13 cellular contexts compared by ENCODE assay signal in the genomic region with DNA sequence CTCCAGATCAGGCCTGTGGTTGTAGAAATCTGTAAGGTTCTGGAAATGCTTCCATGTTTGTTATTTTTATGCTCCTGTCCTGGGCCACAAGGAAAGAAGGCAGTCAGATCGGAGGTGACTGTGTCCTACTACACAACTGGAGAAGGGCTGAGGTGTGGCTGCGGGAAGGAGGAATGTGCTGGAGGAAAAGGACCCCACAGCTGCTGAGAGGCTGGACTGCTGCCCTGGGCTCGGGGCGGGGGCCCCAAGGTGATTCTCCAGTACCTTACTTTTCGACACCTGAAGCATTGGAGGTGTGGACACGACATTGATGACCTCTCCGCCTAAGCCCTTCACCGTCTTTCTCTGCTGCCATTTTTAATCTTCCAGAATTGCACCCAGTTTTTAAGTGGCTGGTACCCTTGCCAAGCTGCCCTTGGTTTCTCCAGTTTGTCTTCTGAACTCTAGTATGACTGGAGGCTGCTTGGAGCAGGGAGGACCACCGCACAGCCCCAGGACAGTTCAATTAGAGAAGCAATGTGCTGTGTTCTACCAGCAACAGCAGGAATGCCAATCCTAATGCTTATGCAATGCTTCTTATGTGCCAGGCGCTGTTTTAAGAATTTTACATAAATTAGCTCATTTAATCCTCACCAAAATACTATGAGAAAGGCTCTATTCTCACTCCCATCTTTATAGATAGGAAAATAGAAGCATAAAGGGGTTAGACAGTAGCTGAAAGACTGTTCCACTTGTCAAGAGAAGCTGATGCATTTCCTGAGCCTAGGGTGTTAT. TPM values are rescaled to one million over a fixed set of nuclear protein-coding genes. Genes with fewer than 3 reads are reported as not detected.
DNase-seq lines count a peak whose midpoint lies in the region; ATAC-seq and TF ChIP-seq lines count a peak whose summit lies in the region.
"Had no signal": no experiment of that assay in that cellular context is flagged by ENCODE, and none has a peak within 500 bp of the region (broad histone marks: within the 10 kb centered on the region; RNA-seq: fewer than 3 reads in every experiment).

No MANE protein-coding gene starts in this region.

- no peak for TF ChIP-seq CTCF in left ventricle myocardium inferior (IDR thresholded peaks at IDR 0.05; ENCODE audit: borderline replicate concordance)

- no peak for ATAC-seq in right cardiac atrium
- ATAC-seq: CD8-positive, alpha-beta T cell; natural killer cell treated with Interleukin-12 subunit alpha and Interleukin-12 subunit beta and Interleukin-15 and Interleukin-18, amount 100 ng/mL, for 72 hours had no signal

- H3K9me3 ChIP-seq in left ventricle myocardium inferior (replicated peaks) (no peaks in the 10 kb centered on the region), right cardiac atrium (ENCODE audit: control insufficient read depth, low read length) (peaks cover 4% of the 10 kb centered on the region), ectodermal cell (ENCODE audit: control insufficient read depth, low read length) (no peaks in the 10 kb centered on the region)

- WGBS in right cardiac atrium, result 86% methylated on average over 10 of the region's 10 CpGs
- 83 to 85% methylated on average over 10 of the region's 10 CpGs for WGBS in ectodermal cell, 2 experiments

- H3K27me3 ChIP-seq in left ventricle myocardium inferior (ENCODE audit: low read depth), result no peaks in the 10 kb centered on the region
- H3K27me3 ChIP-seq in right cardiac atrium (ENCODE audit: control insufficient read depth, insufficient read depth), result no peaks in the 10 kb centered on the region
- no peaks in the 10 kb centered on the region for H3K27me3 ChIP-seq in ectodermal cell (ENCODE audit: control insufficient read depth, insufficient read depth, low read length, poor library complexity, severe bottlenecking)

- H3K27ac ChIP-seq in left ventricle myocardium inferior (replicated peaks), result peak overlapping the region; percentile 66
- no peak overlapping the region for H3K27ac ChIP-seq in right cardiac atrium (ENCODE audit: low read length)
- H3K27ac ChIP-seq in ectodermal cell (ENCODE audit: insufficient read depth, low read depth, low read length, poor library complexity, severe bottlenecking), result peak overlapping the region; percentile 65
- no peak overlapping the region for H3K27ac ChIP-seq in substantia nigra (ENCODE audit: low read depth, low read length, poor library complexity, severe bottlenecking)

- no peak overlapping the region for H3K4me3 ChIP-seq in left ventricle myocardium inferior
- no peak overlapping the region for H3K4me3 ChIP-seq in right cardiac atrium (ENCODE audit: low read length)
- H3K4me3 ChIP-seq in ectodermal cell (ENCODE audit: insufficient read depth, low read depth, low read length), result no peak overlapping the region

- H3K4me1 ChIP-seq in left ventricle myocardium inferior (peaks cover 27% of the 10 kb centered on the region), right cardiac atrium (ENCODE audit: control insufficient read depth, insufficient read depth, low read length) (peaks cover 4% of the 10 kb centered on the region), ectodermal cell (ENCODE audit: control insufficient read depth, insufficient read depth, low read length) (peaks cover 20% of the 10 kb centered on the region)

- no peak for DNase-seq in left ventricle myocardium inferior
- DNase-seq in right cardiac atrium, result no peak
- DNase-seq in mesenteric fat pad (ENCODE audit: low spot score), result peak; percentile 35
- DNase-seq in GM19238 (ENCODE audit: insufficient read length, low spot score), result no peak
- DNase-seq in activated CD8-positive, alpha-beta memory T cell treated with anti-CD3 and anti-CD28 coated beads, Interleukin-2, amount 50 U/mL, for 48 hours, result no peak
- DNase-seq in substantia nigra (lab: John Stamatoyannopoulos, UW), result no peak
- DNase-seq in H4 (ENCODE audit: low spot score), result no peak
- DNase-seq: activated naive CD4-positive, alpha-beta T cell treated with Interleukin-2 at 50 U/mL for 16 hours; CD8-positive, alpha-beta T cell; NCI-H2107; NCI-H774 had no signal

- intact Hi-C loops in left ventricle myocardium inferior (cut with micrococcal nuclease), result loop anchor here (10.0 kb wide), 1 partner anchor 74 kb away; no protein-coding TSS in a partner anchor
- intact Hi-C loops in right cardiac atrium (cut with DNase I), result no loop called here

- H3K36me3 ChIP-seq in left ventricle myocardium inferior, result no peaks in the 10 kb centered on the region
- H3K36me3 ChIP-seq in ectodermal cell (ENCODE audit: control insufficient read depth, insufficient read depth, low read length), result no peaks in the 10 kb centered on the region

RNA-seq across cellular contexts. Expression of a gene that starts 13.5 kb away (rescaled TPM):
- total RNA-seq in left ventricle myocardium inferior (15.2 TPM), right cardiac atrium (1 to 10 TPM; 2.2 to 2.7 (median 2.4) TPM), mesenteric fat pad (5.7 TPM)
- polyA plus RNA-seq in right cardiac atrium, result 1.3 TPM
- polyA plus RNA-seq in ectodermal cell (2013, experiment 1 of 4), result 3.4 TPM
- 4.1 TPM for polyA plus RNA-seq in ectodermal cell (2013, experiment 2 of 4)
- polyA plus RNA-seq in ectodermal cell (2013, experiment 3 of 4), result 2.7 TPM
- 2.8 TPM for polyA plus RNA-seq in ectodermal cell (2013, experiment 4 of 4)
- total RNA-seq in H4 (2014; rRNA removed; shearing (Covaris generic)), result 1.1 and 1.3 TPM in 2 replicates

Comparison
In these comparisons a context has a peak if more than half of its experiments do, and no peak if none do; other contexts are left out.
1. H3K27ac ChIP-seq: peak in left ventricle myocardium inferior (single experiment) and ectodermal cell (single experiment); none in right cardiac atrium (single experiment) and substantia nigra (single experiment).